ENCODE assay signal across 30 cellular contexts in the genomic region with DNA sequence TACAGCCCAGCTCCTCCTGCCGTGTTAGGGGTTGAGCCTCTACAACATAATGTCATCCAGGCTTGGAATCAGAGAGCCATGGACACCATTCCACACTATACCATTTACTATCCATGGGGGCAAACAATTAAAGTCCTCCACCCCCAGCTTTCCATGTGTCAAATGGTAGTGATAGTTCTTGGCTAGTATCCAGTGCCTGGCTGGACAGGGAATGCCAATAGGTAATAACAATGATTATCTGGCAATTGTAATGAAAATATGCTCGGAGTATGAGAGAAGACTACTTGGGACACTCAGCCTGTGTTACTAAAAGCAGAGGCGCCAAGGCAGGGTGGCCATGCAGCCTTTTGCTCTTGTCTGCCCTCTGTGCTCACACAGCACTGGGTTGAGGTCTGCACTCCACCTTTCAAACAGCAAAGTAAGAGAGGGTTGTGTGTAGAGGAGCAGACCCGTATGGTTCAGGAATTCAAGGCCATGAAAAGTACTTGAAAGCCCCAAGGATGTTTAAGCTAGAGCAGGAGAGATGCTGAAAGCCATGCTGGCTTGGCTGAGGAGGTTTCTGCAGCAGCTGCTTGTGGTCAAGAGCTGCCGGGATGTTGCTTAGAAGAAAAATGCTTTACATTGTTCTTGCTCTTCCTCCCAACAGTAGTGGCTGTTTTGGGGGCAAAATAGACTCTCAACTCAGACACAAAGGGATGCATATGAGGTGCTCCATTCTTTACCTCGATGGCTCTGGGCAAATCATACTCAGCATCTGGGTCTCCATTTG. TPM values are rescaled to one million over a fixed set of nuclear protein-coding genes. Genes with fewer than 3 reads are reported as not detected.
DNase-seq lines count a peak whose midpoint lies in the region; ATAC-seq, FAIRE-seq and TF ChIP-seq lines count a peak whose summit lies in the region.
"Had no signal": no experiment of that assay in that cellular context is flagged by ENCODE, and none has a peak within 500 bp of the region (broad histone marks: within the 10 kb centered on the region; RNA-seq: fewer than 3 reads in every experiment).

No MANE protein-coding gene starts in this region.

- H3K4me1 Mint-ChIP-seq in stimulated activated naive CD8-positive, alpha-beta T cell treated with anti-CD3 and anti-CD28 coated beads, Interleukin-15, amount 100 ng/mL, for 72 hours, result no peaks in the 10 kb centered on the region
- H3K4me1 Mint-ChIP-seq: GM23338, H9 had no signal

- H3K36me3 ChIP-seq in HepG2 (replicated peaks in 1 of 2; ENCODE audit: control insufficient read depth in 1 of 2, insufficient read depth in 2 of 2, low read length in 2 of 2), result peaks cover 37 to 67% of the 10 kb centered on the region in 2 experiments
- H3K36me3 ChIP-seq: BLaER1 treated with 17β-estradiol and CSF1 and Interleukin-3, amounts not matched to agents 10 nM and 100 nM had no signal

- TF ChIP-seq CTCF in HepG2 (CRISPR knock-in tag; IDR thresholded peaks at IDR 0.05), result no peak

- TF ChIP-seq EP300 in HepG2 (IDR thresholded peaks at IDR 0.05; ENCODE audit: low read depth in 2 of 2, low read length in 2 of 2) (no peak), HepG2 (CRISPR knock-in tag; IDR thresholded peaks at IDR 0.05; ENCODE audit: borderline replicate concordance) (no peak)

- WGBS in HepG2 (ENCODE audit: low lambda C conversion rate), result 86% methylated on average over 6 of the region's 6 CpGs

- peaks cover 8% of the 10 kb centered on the region for H3K27me3 Mint-ChIP-seq in stimulated activated naive CD8-positive, alpha-beta T cell treated with anti-CD3 and anti-CD28 coated beads, Interleukin-15, amount 100 ng/mL, for 72 hours

- FAIRE-seq in HepG2 (lab: Jason Lieb, UNC), result no peak
- FAIRE-seq: D721Med, GM18507 had no signal

- no peak overlapping the region for H3K4me3 ChIP-seq in HepG2 (replicated peaks in 1 of 3; ENCODE audit: insufficient read depth in 1 of 3, low read depth in 2 of 3, low read length in 3 of 3)
- H3K4me3 ChIP-seq: BLaER1 treated with 17β-estradiol and CSF1 and Interleukin-3, amounts not matched to agents 10 nM and 100 nM; GM23338; SK-N-MC had no signal

- CTCF ChIA-PET in HepG2 (lab: Yijun Ruan, JAX; ENCODE audit: low intra/inter-chr PET ratio, low total read pairs), result no interaction called here

- no peaks in the 10 kb centered on the region for H3K79me2 ChIP-seq in HepG2 (ENCODE audit: insufficient read depth, low read length)

- no peak overlapping the region for H3K4me3 Mint-ChIP-seq in stimulated activated naive CD8-positive, alpha-beta T cell treated with anti-CD3 and anti-CD28 coated beads, Interleukin-15, amount 100 ng/mL, for 72 hours
- H3K4me3 Mint-ChIP-seq: CD4-positive, alpha-beta T cell; GM23338; H9 had no signal

- H3K27me3 ChIP-seq in HepG2 (ENCODE audit: control insufficient read depth in 1 of 2, insufficient read depth in 2 of 2, low read length in 2 of 2), result no peaks in the 10 kb centered on the region
- H3K27me3 ChIP-seq: BLaER1 treated with 17β-estradiol and CSF1 and Interleukin-3, amounts not matched to agents 10 nM and 100 nM had no signal

- no peak overlapping the region for H2AFZ ChIP-seq in HepG2 (ENCODE audit: low read length)
- H2AFZ ChIP-seq: GM23338 had no signal

- POLR2A ChIA-PET in HepG2 (lab: Yijun Ruan, JAX), result interaction anchor here (1.3 to 19.0 kb wide), 7 partner anchors 9 to 82 kb away, joined by 3 to 638 read pairs (median 4); partner anchors contain the start of gene SERPINA3

- in situ Hi-C loops in HepG2 (cut with HindIII; ENCODE audit: extremely low pct_ligation_motif_present, low pct_unique_long_range_greater_than_20kb) (no loop called here), ACHN (cut with HindIII; ENCODE audit: low pct_ligation_motif_present, low pct_unique_long_range_greater_than_20kb, low sequenced_read_pairs) (no loop called here)

- no peak overlapping the region for H3K27ac ChIP-seq in HepG2 (ENCODE audit: extremely low read length, insufficient read depth, low read length)
- H3K27ac ChIP-seq: BLaER1 treated with 17β-estradiol and CSF1 and Interleukin-3, amounts not matched to agents 10 nM and 100 nM; SK-N-MC had no signal

- H3K9ac ChIP-seq in HepG2 (ENCODE audit: insufficient read depth, low read depth, low read length), result no peak overlapping the region
- H3K9ac ChIP-seq: BLaER1 treated with 17β-estradiol and CSF1 and Interleukin-3, amounts not matched to agents 10 nM and 100 nM had no signal

- BruUV-seq in HepG2 (replicated peaks; lab: Mats Ljungman, UMichigan), result no TSS peak

- TF ChIP-seq RAD21 in HepG2 (CRISPR knock-in tag; IDR thresholded peaks at IDR 0.05), result no peak

- DNase-seq in EH (ENCODE audit: low read depth) (peak; percentile 29), astrocyte of the hippocampus (ENCODE audit: low read depth, low spot score) (peak; percentile 27), HepG2 (ENCODE audit: low spot score) (no peak), sciatic nerve (ENCODE audit: low spot score) (peak; percentile 15), NCI-H187 treated with DMSO at 0.1 percent for 48 hours (lab: John Stamatoyannopoulos, UW) (no peak), RKO (ENCODE audit: low spot score) (no peak), ACHN (no peak)
- DNase-seq in stimulated activated naive CD8-positive, alpha-beta T cell treated with anti-CD3 and anti-CD28 coated beads, Interleukin-15, amount 100 ng/mL, for 72 hours, result no peak
- DNase-seq: AML-193; CD4-positive, alpha-beta T cell; H9; KG1; NCI-H1048; NCI-H1417; NCI-H1694; NCI-H2081; NCI-H2227 treated with DMSO at 0.1 percent for 48 hours; NCI-H69; SHP77 treated with DMSO at 0.1 percent for 48 hours had no signal

- intact Hi-C loops in HepG2 (cut with micrococcal nuclease; ENCODE audit: unreplicated experiment) (no loop called here), sciatic nerve (cut with DNase I) (loop anchor here (1.0 kb wide), 1 partner anchor 15 kb away; no protein-coding TSS in a partner anchor)

- H3K4me1 ChIP-seq in HepG2 (ENCODE audit: insufficient read depth, low read length), result peaks cover 44% of the 10 kb centered on the region
- H3K4me1 ChIP-seq: BLaER1 treated with 17β-estradiol and CSF1 and Interleukin-3, amounts not matched to agents 10 nM and 100 nM had no signal

- no peak overlapping the region for H3K27ac Mint-ChIP-seq in stimulated activated naive CD8-positive, alpha-beta T cell treated with anti-CD3 and anti-CD28 coated beads, Interleukin-15, amount 100 ng/mL, for 72 hours
- H3K27ac Mint-ChIP-seq: CD4-positive, alpha-beta T cell; GM23338; H9 had no signal

- ATAC-seq in HepG2 (no peak), sciatic nerve (no peak)
- no peak for ATAC-seq in stimulated activated naive CD8-positive, alpha-beta T cell treated with anti-CD3 and anti-CD28 coated beads, Interleukin-15, amount 100 ng/mL, for 72 hours
- ATAC-seq: GM23338, Panc1 had no signal

- no peak; a peak in 1 of 4 replicates for TF ChIP-seq POLR2A in HepG2 (IDR thresholded peaks at IDR 0.05; ENCODE audit: insufficient read depth in 1 of 2, low read depth in 2 of 2, low read length in 2 of 2)

- H3K4me2 ChIP-seq in HepG2 (ENCODE audit: low read depth, low read length), result no peak overlapping the region
- H3K4me2 ChIP-seq: BLaER1 treated with 17β-estradiol and CSF1 and Interleukin-3, amounts not matched to agents 10 nM and 100 nM; GM23338 had no signal

- H3K9me3 ChIP-seq in HepG2 (ENCODE audit: low read length), result peaks cover 7% of the 10 kb centered on the region

- peaks cover 0 to 24% of the 10 kb centered on the region in 2 donors for H3K9me3 Mint-ChIP-seq in stimulated activated naive CD8-positive, alpha-beta T cell treated with anti-CD3 and anti-CD28 coated beads, Interleukin-15, amount 100 ng/mL, for 72 hours
- H3K9me3 Mint-ChIP-seq: CD4-positive, alpha-beta T cell had no signal

- peaks cover 20% of the 10 kb centered on the region; the same call in 1 of the 2 replicates for H4K20me1 ChIP-seq in HepG2 (ENCODE audit: insufficient read depth, low read length)
- H4K20me1 ChIP-seq: BLaER1 treated with 17β-estradiol and CSF1 and Interleukin-3, amounts not matched to agents 10 nM and 100 nM had no signal

RNA-seq across cellular contexts. Expression of gene SERPINA3, which starts 10.6 kb away (rescaled TPM):
- total RNA-seq in HepG2 (2016; rRNA removed; fragmentation: Illumina TruSeq; extraction: Trizol), result 433 and 825 TPM in 2 replicates
- 141 and 152 TPM in 2 replicates for total RNA-seq in HepG2 (2016; cell fraction: cytosol; rRNA removed; fragmentation: Illumina TruSeq; extraction: Trizol; ENCODE audit: low read depth)
- 426 and 840 TPM in 2 replicates for total RNA-seq in HepG2 (2016; cell fraction: insoluble cytoplasmic fraction; rRNA removed; fragmentation: Illumina TruSeq; extraction: Trizol)
- total RNA-seq in HepG2 (2016; cell fraction: membrane; rRNA removed; fragmentation: Illumina TruSeq; extraction: Trizol), result 232 and 248 TPM in 2 replicates
- 726 and 813 TPM in 2 replicates for total RNA-seq in HepG2 (2016; cell fraction: nucleus; rRNA removed; fragmentation: Illumina TruSeq; extraction: Trizol)
- 2,200 and 3,367 TPM in 2 replicates for polyA plus RNA-seq in HepG2 (2011; rRNA removed)
- polyA plus RNA-seq in HepG2 (2011; cell fraction: cytosol; rRNA removed), result 3,577 and 4,656 TPM in 2 replicates
- polyA plus RNA-seq in HepG2 (2011; cell fraction: nucleus; rRNA removed), result 1,545 and 2,325 TPM in 2 replicates
- 306 and 2,041 TPM in 2 replicates for polyA plus RNA-seq in HepG2 (2012)
- 168 and 171 TPM in 2 replicates for polyA plus RNA-seq in HepG2 (2016; cell fraction: cytosol; fragmentation: Illumina TruSeq; extraction: Trizol; ENCODE audit: low read depth)
- polyA plus RNA-seq in HepG2 (2016; cell fraction: insoluble cytoplasmic fraction; fragmentation: Illumina TruSeq; extraction: Trizol; ENCODE audit: low read depth), result 463 and 467 TPM in 2 replicates
- 216 and 234 TPM in 2 replicates for polyA plus RNA-seq in HepG2 (2016; cell fraction: membrane; fragmentation: Illumina TruSeq; extraction: Trizol; ENCODE audit: low read depth)
- polyA plus RNA-seq in HepG2 (2016; cell fraction: nucleus; fragmentation: Illumina TruSeq; extraction: Trizol; ENCODE audit: insufficient read depth, low read depth), result 1,122 and 1,162 TPM in 2 replicates
- 0.47 and 1,312 TPM in 2 replicates for polyA minus RNA-seq in HepG2 (2011; rRNA and poly(A)+ RNA removed; ENCODE audit: low replicate concordance)
- 680 and 1,323 TPM in 2 replicates for polyA minus RNA-seq in HepG2 (2011; cell fraction: cytosol; rRNA and poly(A)+ RNA removed)
- 461 and 851 TPM in 2 replicates for polyA minus RNA-seq in HepG2 (2011; cell fraction: nucleus; rRNA and poly(A)+ RNA removed)
- total RNA-seq in sciatic nerve, result 77.1 TPM
- total RNA-seq: A172; CD4-positive, alpha-beta T cell; G401; GM23338; H9; HT1080; NCI-H460 had no signal
- polyA plus RNA-seq: GM23338 had no signal

RNA-seq across cellular contexts. Expression of gene SERPINA5, which starts 41.6 kb away (rescaled TPM):
- total RNA-seq in HepG2 (2016; rRNA removed; fragmentation: Illumina TruSeq; extraction: Trizol) (237 and 498 TPM in 2 replicates), sciatic nerve (8.8 TPM)
- total RNA-seq in HepG2 (2016; cell fraction: cytosol; rRNA removed; fragmentation: Illumina TruSeq; extraction: Trizol; ENCODE audit: low read depth), result 71.6 and 82.2 TPM in 2 replicates
- total RNA-seq in HepG2 (2016; cell fraction: insoluble cytoplasmic fraction; rRNA removed; fragmentation: Illumina TruSeq; extraction: Trizol), result 219 and 507 TPM in 2 replicates
- total RNA-seq in HepG2 (2016; cell fraction: membrane; rRNA removed; fragmentation: Illumina TruSeq; extraction: Trizol), result 187 and 205 TPM in 2 replicates
- 372 and 429 TPM in 2 replicates for total RNA-seq in HepG2 (2016; cell fraction: nucleus; rRNA removed; fragmentation: Illumina TruSeq; extraction: Trizol)
- polyA plus RNA-seq in HepG2 (2011; rRNA removed), result 449 and 569 TPM in 2 replicates
- 331 and 435 TPM in 2 replicates for polyA plus RNA-seq in HepG2 (2011; cell fraction: cytosol; rRNA removed)
- polyA plus RNA-seq in HepG2 (2011; cell fraction: nucleus; rRNA removed), result 165 and 220 TPM in 2 replicates
- polyA plus RNA-seq in HepG2 (2012), result 423 and 569 TPM in 2 replicates
- polyA plus RNA-seq in HepG2 (2016; cell fraction: cytosol; fragmentation: Illumina TruSeq; extraction: Trizol; ENCODE audit: low read depth), result 81.2 and 88.3 TPM in 2 replicates
- 241 and 254 TPM in 2 replicates for polyA plus RNA-seq in HepG2 (2016; cell fraction: insoluble cytoplasmic fraction; fragmentation: Illumina TruSeq; extraction: Trizol; ENCODE audit: low read depth)
- polyA plus RNA-seq in HepG2 (2016; cell fraction: membrane; fragmentation: Illumina TruSeq; extraction: Trizol; ENCODE audit: low read depth), result 159 and 171 TPM in 2 replicates
- polyA plus RNA-seq in HepG2 (2016; cell fraction: nucleus; fragmentation: Illumina TruSeq; extraction: Trizol; ENCODE audit: insufficient read depth, low read depth), result 573 and 590 TPM in 2 replicates
- polyA minus RNA-seq in HepG2 (2011; rRNA and poly(A)+ RNA removed; ENCODE audit: low replicate concordance), result 0.30 and 414 TPM in 2 replicates
- polyA minus RNA-seq in HepG2 (2011; cell fraction: cytosol; rRNA and poly(A)+ RNA removed), result 176 and 231 TPM in 2 replicates
- 87.0 and 105 TPM in 2 replicates for polyA minus RNA-seq in HepG2 (2011; cell fraction: nucleus; rRNA and poly(A)+ RNA removed)
- total RNA-seq: A172; CD4-positive, alpha-beta T cell; G401; HT1080 had no signal
- polyA plus RNA-seq: AG04450 had no signal

Comparison
In these comparisons a context has a peak if more than half of its experiments do, and no peak if none do; other contexts are left out.
1. DNase-seq: peak in EH (single experiment), astrocyte of the hippocampus (single experiment) and sciatic nerve (single experiment); none in HepG2 (single experiment), NCI-H187 treated with DMSO at 0.1 percent for 48 hours (single experiment), RKO (single experiment), ACHN (single experiment) and stimulated activated naive CD8-positive, alpha-beta T cell treated with anti-CD3 and anti-CD28 coated beads, Interleukin-15, amount 100 ng/mL, for 72 hours (0 of 2).